In the genomic region with DNA sequence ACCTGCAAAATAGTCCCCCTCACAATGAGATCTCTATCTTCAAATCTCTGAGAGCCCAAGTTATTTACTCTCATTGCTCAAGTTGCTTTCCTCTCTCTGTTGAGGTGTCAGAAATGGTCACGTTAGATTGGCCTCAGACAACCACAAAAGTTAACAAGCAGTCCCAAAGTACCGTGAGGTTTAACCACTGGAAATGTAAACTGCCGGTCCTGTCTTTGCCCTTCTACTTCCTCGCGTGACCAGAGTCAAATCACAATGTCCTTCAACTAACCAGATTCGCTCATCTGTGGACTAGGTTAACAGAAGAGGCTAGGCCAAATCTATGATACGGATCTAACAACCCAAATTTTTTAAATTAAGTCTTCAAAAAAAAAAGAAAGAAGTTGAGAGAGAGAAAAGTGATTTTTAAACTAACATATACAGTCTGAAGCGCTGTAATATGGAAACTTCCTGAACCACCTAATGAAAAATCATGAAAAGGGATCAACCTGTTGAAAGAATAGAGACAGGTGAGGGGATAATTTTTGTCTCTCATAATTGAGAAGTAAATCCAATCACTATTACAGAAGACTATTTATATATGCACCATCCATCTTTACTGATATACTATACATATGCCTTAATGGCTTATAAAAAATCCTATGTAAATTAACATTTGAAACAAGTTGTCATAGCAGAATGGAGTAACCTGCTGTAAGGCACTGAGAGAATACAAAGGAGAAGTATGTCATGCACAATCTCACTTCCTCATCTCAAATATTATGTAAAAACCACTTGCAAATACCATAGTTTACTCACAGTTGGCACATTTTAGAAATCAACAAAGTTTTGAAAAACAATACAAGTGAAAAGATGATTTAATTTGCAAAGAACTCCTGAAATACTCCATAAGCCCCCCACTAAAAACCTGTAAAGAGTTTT, we compare ENCODE assay signal across 9 cellular contexts. TPM values are rescaled to one million over a fixed set of nuclear protein-coding genes. Genes with fewer than 3 reads are reported as not detected.
DNase-seq lines count a peak whose midpoint lies in the region; ATAC-seq, FAIRE-seq and TF ChIP-seq lines count a peak whose summit lies in the region.
"Had no signal": no experiment of that assay in that cellular context is flagged by ENCODE, and none has a peak within 500 bp of the region (broad histone marks: within the 10 kb centered on the region; RNA-seq: fewer than 3 reads in every experiment).

No MANE protein-coding gene starts in this region.

- H3K4me3 Mint-ChIP-seq in CD8-positive, alpha-beta memory T cell: peak overlapping the region in 5 of 7 donors; percentile 65 to 89 (median 76)

- TF ChIP-seq RAD21 in K562 (CRISPR knock-in tag; conservative IDR thresholded peaks at IDR 0.05 in 1 of 2, IDR thresholded peaks at IDR 0.05 in 1 of 2): no peak

- no TSS peak for BruUV-seq in K562 (replicated peaks; lab: Mats Ljungman, UMichigan)

- POLR2A ChIA-PET in CD8-positive, alpha-beta memory T cell (lab: Charles Lee): interaction anchor here (0.7 to 4.1 kb wide), 3 partner anchors 13 to 75 kb away, joined by 3 to 27 read pairs (median 7); no protein-coding TSS in a partner anchor
- POLR2A ChIA-PET in K562 (lab: Yijun Ruan, JAX): no interaction called here

- H3K9me3 ChIP-seq in CD8-positive, alpha-beta memory T cell (ENCODE audit: low read length): no peaks in the 10 kb centered on the region
- no peaks in the 10 kb centered on the region for H3K9me3 ChIP-seq in K562 (replicated peaks; ENCODE audit: control insufficient read depth, insufficient read depth, low read depth, low read length)

- H3K27ac ChIP-seq in CD8-positive, alpha-beta memory T cell (ENCODE audit: low read depth, low read length): peak overlapping the region; percentile 26
- no peak overlapping the region for H3K27ac ChIP-seq in K562 (ENCODE audit: extremely low read depth, low read depth, low read length)

- H2AFZ ChIP-seq in K562 (ENCODE audit: low read depth, low read length): no peak overlapping the region

- intact Hi-C loops in K562 (cut with micrococcal nuclease): no loop called here

- H3K36me3 Mint-ChIP-seq in CD8-positive, alpha-beta memory T cell: peaks cover 8 to 54% (median 9%) of the 10 kb centered on the region in 3 donors

- H3K9me1 ChIP-seq in K562 (ENCODE audit: control insufficient read depth, insufficient read depth, low read length): no peaks in the 10 kb centered on the region

- TF ChIP-seq EP300 in K562 (IDR thresholded peaks at IDR 0.05; ENCODE audit: low read length): no peak

- H3K4me3 ChIP-seq in CD8-positive, alpha-beta memory T cell (ENCODE audit: low read length): no peak overlapping the region
- H3K4me3 ChIP-seq in K562: no peak overlapping the region

- H3K4me1 ChIP-seq in CD8-positive, alpha-beta memory T cell (ENCODE audit: insufficient read depth, low read length): peaks cover 67% of the 10 kb centered on the region
- no peaks in the 10 kb centered on the region for H3K4me1 ChIP-seq in K562 (replicated peaks in 1 of 2; ENCODE audit: control insufficient read depth in 2 of 2, insufficient read depth in 2 of 2, low read length in 2 of 2)

- H3K27me3 ChIP-seq in CD8-positive, alpha-beta memory T cell (ENCODE audit: insufficient read depth, low read length, poor library complexity, severe bottlenecking): no peaks in the 10 kb centered on the region
- H3K27me3 ChIP-seq in K562 (ENCODE audit: control insufficient read depth in 2 of 2, insufficient read depth in 2 of 2, low read length in 2 of 2): peaks cover 4 to 7% of the 10 kb centered on the region in 2 experiments; a peak in 1 of 5 replicates

- no peaks in the 10 kb centered on the region for H3K9me3 Mint-ChIP-seq in CD8-positive, alpha-beta memory T cell

- H4K20me1 ChIP-seq in K562 (replicated peaks; ENCODE audit: control insufficient read depth, insufficient read depth, low read length): no peaks in the 10 kb centered on the region

- H3K79me2 ChIP-seq in K562 (ENCODE audit: control insufficient read depth, insufficient read depth, low read length): no peaks in the 10 kb centered on the region

- in situ Hi-C loops in K562 (cut with MboI): no loop called here

- ATAC-seq in GM21360 (IDR thresholded peaks at IDR 0.05; ENCODE audit: unreplicated experiment) (peak; percentile 58), HG03521 (IDR thresholded peaks at IDR 0.05; ENCODE audit: unreplicated experiment) (peak; percentile 50), K562 (no peak), HG03097 (IDR thresholded peaks at IDR 0.05; ENCODE audit: low FRiP score, unreplicated experiment) (no peak), HG03039 (IDR thresholded peaks at IDR 0.05; ENCODE audit: unreplicated experiment) (no peak)

- H3K27ac Mint-ChIP-seq in CD8-positive, alpha-beta memory T cell: peak overlapping the region in 3 of 8 donors; percentile 78 to 97 (median 97)

- H3K27me3 Mint-ChIP-seq in CD8-positive, alpha-beta memory T cell: no peaks in the 10 kb centered on the region

- no peak for TF ChIP-seq CTCF in K562 (IDR thresholded peaks at IDR 0.05 in 2 of 3, conservative IDR thresholded peaks at IDR 0.05 in 1 of 3; ENCODE audit: insufficient read depth in 2 of 3, low read depth in 1 of 3, low read length in 3 of 3)

- H3K4me1 Mint-ChIP-seq in CD8-positive, alpha-beta memory T cell: peaks cover 0 to 51% (median 9%) of the 10 kb centered on the region in 3 donors

- no peak for FAIRE-seq in K562 (lab: Jason Lieb, UNC)

- H3K4me2 ChIP-seq in K562 (ENCODE audit: insufficient read depth, low read length): no peak overlapping the region

- DNase-seq in CD8-positive, alpha-beta memory T cell: peak in 2 of 5 donors; percentile 67
- DNase-seq in K562 (ENCODE audit: extremely low read depth in 1 of 4, low spot score in 3 of 4): no peak
- DNase-seq in activated CD4-positive, alpha-beta T cell treated with anti-CD3 and anti-CD28 coated beads for 4 hours: no peak
- DNase-seq in activated naive CD4-positive, alpha-beta T cell (lab: John Stamatoyannopoulos, UW): no peak
- DNase-seq: NCI-H187 had no signal

- CTCF ChIA-PET in CD8-positive, alpha-beta memory T cell (lab: Charles Lee): interaction anchor here (1.1 to 2.3 kb wide), 5 partner anchors 11 to 32 kb away, joined by 3 to 7 read pairs (median 4); no protein-coding TSS in a partner anchor
- CTCF ChIA-PET in K562 (lab: Yijun Ruan, JAX; ENCODE audit: low intra/inter-chr PET ratio): no interaction called here

- H3K36me3 ChIP-seq in CD8-positive, alpha-beta memory T cell (ENCODE audit: insufficient read depth, low read length): peaks cover 6% of the 10 kb centered on the region
- H3K36me3 ChIP-seq in K562 (ENCODE audit: control insufficient read depth, insufficient read depth, low read length): no peaks in the 10 kb centered on the region

- no peak for TF ChIP-seq POLR2A in K562 (conservative IDR thresholded peaks at IDR 0.05)

- H3K9ac ChIP-seq in K562 (ENCODE audit: insufficient read depth in 1 of 2, low read depth in 2 of 2, low read length in 2 of 2): no peak overlapping the region

- 14% methylated on average over 8 of the region's 8 CpGs for WGBS in K562 (ENCODE audit: insufficient coverage, low coverage, missing lambda C conversion rate)

RNA-seq across cellular contexts. Expression of a gene that starts 3.3 kb away (rescaled TPM):
- total RNA-seq in CD8-positive, alpha-beta memory T cell: 100 to 1,000 TPM; 363 to 387 TPM
- 210 TPM for polyA plus RNA-seq in CD8-positive, alpha-beta memory T cell
- total RNA-seq in K562 (2011; cell fraction: chromatin; rRNA removed; ENCODE audit: low replicate concordance): not detected in 2 replicates
- total RNA-seq in K562 (2011; cell fraction: nucleolus; rRNA removed): not detected in 2 replicates
- total RNA-seq in K562 (2011; cell fraction: nucleoplasm; rRNA removed): not detected in 2 replicates
- 0.05 and 0.08 TPM in 2 replicates for total RNA-seq in K562 (2014; rRNA removed)
- total RNA-seq in K562 (2014; rRNA removed; fragmentation: Illumina TruSeq; extraction: Trizol): not detected in 2 replicates
- total RNA-seq in K562 (2015; rRNA removed; fragmentation: Illumina TruSeq; extraction: Trizol): 0.19 TPM in 1 of 2 replicates, not detected in the other
- total RNA-seq in K562 (2021): 0.22 and 0.47 TPM in 2 replicates
- 0.08 TPM in 1 of 2 replicates, not detected in the other for polyA plus RNA-seq in K562 (2011; rRNA removed)
- polyA plus RNA-seq in K562 (2011; cell fraction: cytosol; rRNA removed): 0.12 TPM in 1 of 2 replicates, not detected in the other
- 0.09 and 0.35 TPM in 2 replicates for polyA plus RNA-seq in K562 (2011; cell fraction: nucleus; rRNA removed)
- polyA plus RNA-seq in K562 (2012): 0.25 and 0.39 TPM in 2 replicates
- 0.09 and 0.12 TPM in 2 replicates for polyA plus RNA-seq in K562 (2014; fragmentation: Illumina TruSeq; extraction: Trizol)
- polyA plus RNA-seq in K562 (2014; fragmentation: Nextera tagmentation; extraction: Ambion mirVana): under 1 TPM in 1 of 2 experiments, not detected in 1; 0.27 TPM
- polyA plus RNA-seq in K562 (2014; rRNA removed): 0.32 TPM in 1 of 2 replicates, not detected in the other
- not detected in 2 replicates for polyA minus RNA-seq in K562 (2011; rRNA and poly(A)+ RNA removed)
- not detected in 2 replicates for polyA minus RNA-seq in K562 (2011; cell fraction: cytosol; rRNA and poly(A)+ RNA removed)
- under 0.01 TPM in 1 of 2 replicates, not detected in the other for polyA minus RNA-seq in K562 (2011; cell fraction: nucleus; rRNA and poly(A)+ RNA removed)

RNA-seq across cellular contexts. Expression of a gene that starts 24.0 kb away (rescaled TPM):
- total RNA-seq in CD8-positive, alpha-beta memory T cell: 100 to 1,000 TPM; 113 to 119 TPM
- 10.6 TPM for polyA plus RNA-seq in CD8-positive, alpha-beta memory T cell
- total RNA-seq in K562 (2011; cell fraction: chromatin; rRNA removed; ENCODE audit: low replicate concordance): 0.74 and 1.2 TPM in 2 replicates
- 0.53 and 1.2 TPM in 2 replicates for total RNA-seq in K562 (2011; cell fraction: nucleolus; rRNA removed)
- 1.4 and 2.1 TPM in 2 replicates for total RNA-seq in K562 (2011; cell fraction: nucleoplasm; rRNA removed)
- 1.2 and 1.3 TPM in 2 replicates for total RNA-seq in K562 (2014; rRNA removed)
- total RNA-seq in K562 (2014; rRNA removed; fragmentation: Illumina TruSeq; extraction: Trizol): 2.5 and 2.9 TPM in 2 replicates
- total RNA-seq in K562 (2015; rRNA removed; fragmentation: Illumina TruSeq; extraction: Trizol): 1.7 and 1.9 TPM in 2 replicates
- total RNA-seq in K562 (2021): 1.8 and 2.1 TPM in 2 replicates
- polyA plus RNA-seq in K562 (2011; rRNA removed): 1.5 and 3.3 TPM in 2 replicates
- 0.42 and 2.3 TPM in 2 replicates for polyA plus RNA-seq in K562 (2011; cell fraction: cytosol; rRNA removed)
- 0.58 and 1.9 TPM in 2 replicates for polyA plus RNA-seq in K562 (2011; cell fraction: nucleus; rRNA removed)
- polyA plus RNA-seq in K562 (2012): 2.0 and 3.8 TPM in 2 replicates
- polyA plus RNA-seq in K562 (2014; fragmentation: Illumina TruSeq; extraction: Trizol): 1.5 TPM in 2 replicates
- 1 to 10 TPM; 1.6 to 2.9 TPM for polyA plus RNA-seq in K562 (2014; fragmentation: Nextera tagmentation; extraction: Ambion mirVana)
- 0.97 and 1.1 TPM in 2 replicates for polyA plus RNA-seq in K562 (2014; rRNA removed)
- polyA minus RNA-seq in K562 (2011; rRNA and poly(A)+ RNA removed): 3.3 and 8.2 TPM in 2 replicates
- polyA minus RNA-seq in K562 (2011; cell fraction: cytosol; rRNA and poly(A)+ RNA removed): 1.3 and 2.1 TPM in 2 replicates
- 0.13 and 0.89 TPM in 2 replicates for polyA minus RNA-seq in K562 (2011; cell fraction: nucleus; rRNA and poly(A)+ RNA removed)

RNA-seq across cellular contexts. Expression of a gene that starts 36.0 kb away (rescaled TPM):
- 1 to 10 TPM; 4.5 to 5.5 TPM for total RNA-seq in CD8-positive, alpha-beta memory T cell
- 0.36 TPM for polyA plus RNA-seq in CD8-positive, alpha-beta memory T cell
- not detected in 2 replicates for total RNA-seq in K562 (2011; cell fraction: chromatin; rRNA removed; ENCODE audit: low replicate concordance)
- not detected in 2 replicates for total RNA-seq in K562 (2011; cell fraction: nucleolus; rRNA removed)
- total RNA-seq in K562 (2011; cell fraction: nucleoplasm; rRNA removed): not detected in 2 replicates
- 0.08 TPM in 1 of 2 replicates, not detected in the other for total RNA-seq in K562 (2014; rRNA removed)
- 0.16 TPM in 1 of 2 replicates, not detected in the other for total RNA-seq in K562 (2014; rRNA removed; fragmentation: Illumina TruSeq; extraction: Trizol)
- 0.18 and 0.19 TPM in 2 replicates for total RNA-seq in K562 (2015; rRNA removed; fragmentation: Illumina TruSeq; extraction: Trizol)
- 0.09 and 0.29 TPM in 2 replicates for total RNA-seq in K562 (2021)
- 0.17 and 0.38 TPM in 2 replicates for polyA plus RNA-seq in K562 (2011; rRNA removed)
- 0.07 and 0.38 TPM in 2 replicates for polyA plus RNA-seq in K562 (2011; cell fraction: cytosol; rRNA removed)
- polyA plus RNA-seq in K562 (2011; cell fraction: nucleus; rRNA removed): 0.50 and 0.69 TPM in 2 replicates
- 0.23 and 0.28 TPM in 2 replicates for polyA plus RNA-seq in K562 (2012)
- 0.27 and 0.32 TPM in 2 replicates for polyA plus RNA-seq in K562 (2014; fragmentation: Illumina TruSeq; extraction: Trizol)
- polyA plus RNA-seq in K562 (2014; fragmentation: Nextera tagmentation; extraction: Ambion mirVana): under 1 TPM; 0.14 to 0.28 TPM
- polyA plus RNA-seq in K562 (2014; rRNA removed): 0.16 and 0.21 TPM in 2 replicates
- 0.07 and 0.60 TPM in 2 replicates for polyA minus RNA-seq in K562 (2011; rRNA and poly(A)+ RNA removed)
- not detected in 2 replicates for polyA minus RNA-seq in K562 (2011; cell fraction: cytosol; rRNA and poly(A)+ RNA removed)
- 0.56 TPM in 1 of 2 replicates, not detected in the other for polyA minus RNA-seq in K562 (2011; cell fraction: nucleus; rRNA and poly(A)+ RNA removed)

RNA-seq across cellular contexts. Expression of a gene that starts 51.7 kb away (rescaled TPM):
- total RNA-seq in CD8-positive, alpha-beta memory T cell: not detected
- polyA plus RNA-seq in CD8-positive, alpha-beta memory T cell: not detected
- total RNA-seq in K562 (2011; cell fraction: chromatin; rRNA removed; ENCODE audit: low replicate concordance): not detected in 2 replicates
- total RNA-seq in K562 (2011; cell fraction: nucleolus; rRNA removed): not detected in 2 replicates
- not detected in 2 replicates for total RNA-seq in K562 (2011; cell fraction: nucleoplasm; rRNA removed)
- total RNA-seq in K562 (2014; rRNA removed): not detected in 2 replicates
- total RNA-seq in K562 (2014; rRNA removed; fragmentation: Illumina TruSeq; extraction: Trizol): not detected in 2 replicates
- total RNA-seq in K562 (2015; rRNA removed; fragmentation: Illumina TruSeq; extraction: Trizol): not detected in 2 replicates
- total RNA-seq in K562 (2021): not detected in 2 replicates
- polyA plus RNA-seq in K562 (2011; rRNA removed): not detected in 2 replicates
- polyA plus RNA-seq in K562 (2011; cell fraction: cytosol; rRNA removed): not detected in 2 replicates
- polyA plus RNA-seq in K562 (2011; cell fraction: nucleus; rRNA removed): not detected in 2 replicates
- polyA plus RNA-seq in K562 (2012): not detected in 2 replicates
- not detected in 2 replicates for polyA plus RNA-seq in K562 (2014; fragmentation: Illumina TruSeq; extraction: Trizol)
- polyA plus RNA-seq in K562 (2014; fragmentation: Nextera tagmentation; extraction: Ambion mirVana): not detected
- not detected in 2 replicates for polyA plus RNA-seq in K562 (2014; rRNA removed)
- not detected in 2 replicates for polyA minus RNA-seq in K562 (2011; rRNA and poly(A)+ RNA removed)
- polyA minus RNA-seq in K562 (2011; cell fraction: cytosol; rRNA and poly(A)+ RNA removed): not detected in 2 replicates
- polyA minus RNA-seq in K562 (2011; cell fraction: nucleus; rRNA and poly(A)+ RNA removed): not detected in 2 replicates

Comparison
In these comparisons a context has a peak if more than half of its experiments do, and no peak if none do; other contexts are left out.
1. ATAC-seq: peak in GM21360 (single experiment) and HG03521 (single experiment); none in K562 (single experiment), HG03097 (single experiment) and HG03039 (single experiment).
2. RNA of a gene that starts 3.3 kb away (total RNA-seq): 363 to 387 TPM in CD8-positive, alpha-beta memory T cell; 0.05 to 0.47 TPM in K562; every median in the first group is over 100 times any median in the second.
3. RNA of a gene that starts 24.0 kb away (total RNA-seq): 113 to 119 TPM in CD8-positive, alpha-beta memory T cell; 0.53 to 2.9 TPM in K562; every median in the first group is over 10 times any median in the second.
4. RNA of a gene that starts 36.0 kb away (total RNA-seq): 4.5 to 5.5 TPM in CD8-positive, alpha-beta memory T cell; 0.08 to 0.29 TPM in K562; every median in the first group is over 4 times any median in the second.